ENCODE assay signal across 1 cellular context in the genomic region with DNA sequence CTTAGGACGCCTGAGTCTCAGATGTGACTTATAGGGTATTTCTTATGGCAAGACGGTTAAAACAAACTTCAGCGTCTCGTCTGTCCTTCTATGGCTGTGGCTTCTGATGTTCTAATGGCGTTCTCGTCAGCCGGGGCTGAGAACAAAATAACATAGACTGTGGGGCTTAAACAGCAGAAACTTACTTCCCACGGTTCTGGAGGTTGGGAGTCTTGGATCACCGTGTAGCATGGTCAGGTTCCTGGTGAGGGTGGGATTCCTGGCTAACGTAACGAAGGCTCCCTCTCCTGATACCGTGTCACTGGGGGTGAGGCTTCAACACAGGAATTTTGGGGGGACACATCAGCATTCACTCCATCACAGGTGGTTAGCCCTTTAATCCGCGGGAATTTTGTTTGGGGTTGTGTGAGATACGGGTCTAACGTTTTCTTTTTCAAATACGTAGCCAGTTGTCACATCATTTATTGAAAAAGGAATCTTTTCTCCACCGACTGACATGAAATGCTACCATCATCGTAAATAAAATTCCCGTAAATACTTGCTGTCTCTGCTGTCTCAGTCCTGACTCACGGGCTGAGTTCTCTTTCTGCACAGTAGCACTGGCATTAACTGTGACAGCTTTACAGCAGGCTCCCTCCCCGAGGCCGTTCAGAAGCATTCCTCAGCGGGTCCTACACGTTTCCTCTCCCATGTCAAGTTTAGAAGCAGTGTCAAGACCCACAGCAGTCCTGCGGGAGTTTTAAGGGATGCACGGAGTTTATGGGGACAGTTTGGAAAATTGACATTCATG.
TF ChIP-seq lines count a peak whose summit lies in the region.

No MANE protein-coding gene starts in this region.

TF ChIP-seq in GM23338, 12 proteins besides CTCF, POLR2A, EP300 and RAD21 (continued from another document):
- TF ChIP-seq, protein P1, sequence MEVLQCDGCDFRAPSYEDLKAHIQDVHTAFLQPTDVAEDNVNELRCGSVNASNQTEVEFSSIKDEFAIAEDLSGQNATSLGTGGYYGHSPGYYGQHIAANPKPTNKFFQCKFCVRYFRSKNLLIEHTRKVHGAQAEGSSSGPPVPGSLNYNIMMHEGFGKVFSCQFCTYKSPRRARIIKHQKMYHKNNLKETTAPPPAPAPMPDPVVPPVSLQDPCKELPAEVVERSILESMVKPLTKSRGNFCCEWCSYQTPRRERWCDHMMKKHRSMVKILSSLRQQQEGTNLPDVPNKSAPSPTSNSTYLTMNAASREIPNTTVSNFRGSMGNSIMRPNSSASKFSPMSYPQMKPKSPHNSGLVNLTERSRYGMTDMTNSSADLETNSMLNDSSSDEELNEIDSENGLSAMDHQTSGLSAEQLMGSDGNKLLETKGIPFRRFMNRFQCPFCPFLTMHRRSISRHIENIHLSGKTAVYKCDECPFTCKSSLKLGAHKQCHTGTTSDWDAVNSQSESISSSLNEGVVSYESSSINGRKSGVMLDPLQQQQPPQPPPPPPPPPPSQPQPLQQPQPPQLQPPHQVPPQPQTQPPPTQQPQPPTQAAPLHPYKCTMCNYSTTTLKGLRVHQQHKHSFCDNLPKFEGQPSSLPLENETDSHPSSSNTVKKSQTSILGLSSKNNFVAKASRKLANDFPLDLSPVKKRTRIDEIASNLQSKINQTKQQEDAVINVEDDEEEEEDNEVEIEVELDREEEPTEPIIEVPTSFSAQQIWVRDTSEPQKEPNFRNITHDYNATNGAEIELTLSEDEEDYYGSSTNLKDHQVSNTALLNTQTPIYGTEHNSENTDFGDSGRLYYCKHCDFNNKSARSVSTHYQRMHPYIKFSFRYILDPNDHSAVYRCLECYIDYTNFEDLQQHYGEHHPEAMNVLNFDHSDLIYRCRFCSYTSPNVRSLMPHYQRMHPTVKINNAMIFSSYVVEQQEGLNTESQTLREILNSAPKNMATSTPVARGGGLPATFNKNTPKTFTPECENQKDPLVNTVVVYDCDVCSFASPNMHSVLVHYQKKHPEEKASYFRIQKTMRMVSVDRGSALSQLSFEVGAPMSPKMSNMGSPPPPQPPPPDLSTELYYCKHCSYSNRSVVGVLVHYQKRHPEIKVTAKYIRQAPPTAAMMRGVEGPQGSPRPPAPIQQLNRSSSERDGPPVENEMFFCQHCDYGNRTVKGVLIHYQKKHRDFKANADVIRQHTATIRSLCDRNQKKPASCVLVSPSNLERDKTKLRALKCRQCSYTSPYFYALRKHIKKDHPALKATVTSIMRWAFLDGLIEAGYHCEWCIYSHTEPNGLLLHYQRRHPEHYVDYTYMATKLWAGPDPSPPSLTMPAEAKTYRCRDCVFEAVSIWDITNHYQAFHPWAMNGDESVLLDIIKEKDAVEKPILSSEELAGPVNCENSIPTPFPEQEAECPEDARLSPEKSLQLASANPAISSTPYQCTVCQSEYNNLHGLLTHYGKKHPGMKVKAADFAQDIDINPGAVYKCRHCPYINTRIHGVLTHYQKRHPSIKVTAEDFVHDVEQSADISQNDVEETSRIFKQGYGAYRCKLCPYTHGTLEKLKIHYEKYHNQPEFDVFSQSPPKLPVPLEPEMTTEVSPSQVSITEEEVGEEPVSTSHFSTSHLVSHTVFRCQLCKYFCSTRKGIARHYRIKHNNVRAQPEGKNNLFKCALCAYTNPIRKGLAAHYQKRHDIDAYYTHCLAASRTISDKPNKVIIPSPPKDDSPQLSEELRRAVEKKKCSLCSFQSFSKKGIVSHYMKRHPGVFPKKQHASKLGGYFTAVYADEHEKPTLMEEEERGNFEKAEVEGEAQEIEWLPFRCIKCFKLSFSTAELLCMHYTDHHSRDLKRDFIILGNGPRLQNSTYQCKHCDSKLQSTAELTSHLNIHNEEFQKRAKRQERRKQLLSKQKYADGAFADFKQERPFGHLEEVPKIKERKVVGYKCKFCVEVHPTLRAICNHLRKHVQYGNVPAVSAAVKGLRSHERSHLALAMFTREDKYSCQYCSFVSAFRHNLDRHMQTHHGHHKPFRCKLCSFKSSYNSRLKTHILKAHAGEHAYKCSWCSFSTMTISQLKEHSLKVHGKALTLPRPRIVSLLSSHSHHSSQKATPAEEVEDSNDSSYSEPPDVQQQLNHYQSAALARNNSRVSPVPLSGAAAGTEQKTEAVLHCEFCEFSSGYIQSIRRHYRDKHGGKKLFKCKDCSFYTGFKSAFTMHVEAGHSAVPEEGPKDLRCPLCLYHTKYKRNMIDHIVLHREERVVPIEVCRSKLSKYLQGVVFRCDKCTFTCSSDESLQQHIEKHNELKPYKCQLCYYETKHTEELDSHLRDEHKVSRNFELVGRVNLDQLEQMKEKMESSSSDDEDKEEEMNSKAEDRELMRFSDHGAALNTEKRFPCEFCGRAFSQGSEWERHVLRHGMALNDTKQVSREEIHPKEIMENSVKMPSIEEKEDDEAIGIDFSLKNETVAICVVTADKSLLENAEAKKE (CRISPR knock-in tag; IDR thresholded peaks at IDR 0.05), result no peak
- TF ChIP-seq POLR2AphosphoS5 (IDR thresholded peaks at IDR 0.05; ENCODE audit: low read depth) (no peak), NANOG (IDR thresholded peaks at IDR 0.05; ENCODE audit: borderline replicate concordance) (no peak), CREB1 (CRISPR knock-in tag; IDR thresholded peaks at IDR 0.05; ENCODE audit: low read depth) (no peak), STAT1 (IDR thresholded peaks at IDR 0.05; ENCODE audit: unreplicated experiment) (no peak)
- TF ChIP-seq, protein P2, sequence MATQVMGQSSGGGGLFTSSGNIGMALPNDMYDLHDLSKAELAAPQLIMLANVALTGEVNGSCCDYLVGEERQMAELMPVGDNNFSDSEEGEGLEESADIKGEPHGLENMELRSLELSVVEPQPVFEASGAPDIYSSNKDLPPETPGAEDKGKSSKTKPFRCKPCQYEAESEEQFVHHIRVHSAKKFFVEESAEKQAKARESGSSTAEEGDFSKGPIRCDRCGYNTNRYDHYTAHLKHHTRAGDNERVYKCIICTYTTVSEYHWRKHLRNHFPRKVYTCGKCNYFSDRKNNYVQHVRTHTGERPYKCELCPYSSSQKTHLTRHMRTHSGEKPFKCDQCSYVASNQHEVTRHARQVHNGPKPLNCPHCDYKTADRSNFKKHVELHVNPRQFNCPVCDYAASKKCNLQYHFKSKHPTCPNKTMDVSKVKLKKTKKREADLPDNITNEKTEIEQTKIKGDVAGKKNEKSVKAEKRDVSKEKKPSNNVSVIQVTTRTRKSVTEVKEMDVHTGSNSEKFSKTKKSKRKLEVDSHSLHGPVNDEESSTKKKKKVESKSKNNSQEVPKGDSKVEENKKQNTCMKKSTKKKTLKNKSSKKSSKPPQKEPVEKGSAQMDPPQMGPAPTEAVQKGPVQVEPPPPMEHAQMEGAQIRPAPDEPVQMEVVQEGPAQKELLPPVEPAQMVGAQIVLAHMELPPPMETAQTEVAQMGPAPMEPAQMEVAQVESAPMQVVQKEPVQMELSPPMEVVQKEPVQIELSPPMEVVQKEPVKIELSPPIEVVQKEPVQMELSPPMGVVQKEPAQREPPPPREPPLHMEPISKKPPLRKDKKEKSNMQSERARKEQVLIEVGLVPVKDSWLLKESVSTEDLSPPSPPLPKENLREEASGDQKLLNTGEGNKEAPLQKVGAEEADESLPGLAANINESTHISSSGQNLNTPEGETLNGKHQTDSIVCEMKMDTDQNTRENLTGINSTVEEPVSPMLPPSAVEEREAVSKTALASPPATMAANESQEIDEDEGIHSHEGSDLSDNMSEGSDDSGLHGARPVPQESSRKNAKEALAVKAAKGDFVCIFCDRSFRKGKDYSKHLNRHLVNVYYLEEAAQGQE (IDR thresholded peaks at IDR 0.05; ENCODE audit: unreplicated experiment), result no peak
